In genomic region chr4:77959566-77960338, GRCh38 we compare ENCODE assay signal across 8 cellular contexts.
DNase-seq lines count a peak whose midpoint lies in the region; ATAC-seq and TF ChIP-seq lines count a peak whose summit lies in the region.

No MANE protein-coding gene starts in this region.

- H3K27me3 ChIP-seq in OCI-LY1 (ENCODE audit: insufficient read depth, low read length), result no peaks in the 10 kb centered on the region
- H3K27me3 ChIP-seq in muscle layer of duodenum (ENCODE audit: low read depth, low read length), result no peaks in the 10 kb centered on the region

- no peaks in the 10 kb centered on the region for H3K9me3 Mint-ChIP-seq in activated T-cell treated with anti-CD3 and anti-CD28 coated beads, Interleukin-2, amount 50 U/mL, for 24 hours

- H3K36me3 Mint-ChIP-seq in activated T-cell treated with anti-CD3 and anti-CD28 coated beads, Interleukin-2, amount 50 U/mL, for 24 hours (ENCODE audit: low read depth), result peaks cover 8% of the 10 kb centered on the region

- no peak overlapping the region for H3K9ac ChIP-seq in OCI-LY1 (ENCODE audit: low read length)

- H3K4me2 ChIP-seq in OCI-LY1 (ENCODE audit: low read length), result no peak overlapping the region

- H3F3A ChIP-seq in OCI-LY1 (ENCODE audit: insufficient read depth, low read length), result no peaks in the 10 kb centered on the region

- peaks cover 2% of the 10 kb centered on the region; the same call in 1 of the 2 replicates for H3K36me3 ChIP-seq in OCI-LY1 (ENCODE audit: insufficient read depth, low read length)
- peaks cover 0 to 2% of the 10 kb centered on the region in 2 donors for H3K36me3 ChIP-seq in muscle layer of duodenum (ENCODE audit: control insufficient read depth in 1 of 2, insufficient read depth in 2 of 2, low read length in 2 of 2)

- no peaks in the 10 kb centered on the region for H3K9me2 ChIP-seq in OCI-LY1 (ENCODE audit: low read depth, low read length)

- no peak overlapping the region for H3K4me3 ChIP-seq in OCI-LY1 (ENCODE audit: low read depth, low read length, poor library complexity, severe bottlenecking)
- peak overlapping the region; percentile 33 to 38 for H3K4me3 ChIP-seq in muscle layer of duodenum (ENCODE audit: low read depth in 1 of 2, low read length in 2 of 2)

- H4K20me1 ChIP-seq in OCI-LY1 (ENCODE audit: insufficient read depth, low read length), result no peaks in the 10 kb centered on the region

- DNase-seq in ELR (ENCODE audit: low read depth) (peak; percentile 64), HuH-7.5 (ENCODE audit: low spot score) (peak; percentile 6), dermis microvascular lymphatic vessel endothelial cell (ENCODE audit: low read depth in 2 of 2) (peak; percentile 54 to 65)
- DNase-seq in activated T-cell treated with anti-CD3 and anti-CD28 coated beads, Interleukin-2, amount 50 U/mL, for 24 hours, result no peak

- ATAC-seq in HG02970 (IDR thresholded peaks at IDR 0.05; ENCODE audit: low FRiP score, unreplicated experiment), result no peak
- no peak for ATAC-seq in GM19351 (IDR thresholded peaks at IDR 0.05; ENCODE audit: unreplicated experiment)

- no peak overlapping the region for H3K27ac ChIP-seq in OCI-LY1 (ENCODE audit: low read depth, low read length, poor library complexity, severe bottlenecking)
- H3K27ac ChIP-seq in muscle layer of duodenum (ENCODE audit: low read length), result no peak overlapping the region

- no peak overlapping the region for H3K4me3 Mint-ChIP-seq in activated T-cell treated with anti-CD3 and anti-CD28 coated beads, Interleukin-2, amount 50 U/mL, for 24 hours

- no peaks in the 10 kb centered on the region for H3K79me2 ChIP-seq in OCI-LY1 (ENCODE audit: insufficient read depth, low read length)

- no peak overlapping the region for H2AFZ ChIP-seq in OCI-LY1 (ENCODE audit: low read length)

- H3K9me3 ChIP-seq in OCI-LY1 (ENCODE audit: low read length) (no peaks in the 10 kb centered on the region), muscle layer of duodenum (ENCODE audit: control insufficient read depth in 1 of 2, low read length in 2 of 2) (no peaks in the 10 kb centered on the region)

- no peak overlapping the region for H3K27ac Mint-ChIP-seq in activated T-cell treated with anti-CD3 and anti-CD28 coated beads, Interleukin-2, amount 50 U/mL, for 24 hours

- peaks cover 17% of the 10 kb centered on the region for H3K4me1 Mint-ChIP-seq in activated T-cell treated with anti-CD3 and anti-CD28 coated beads, Interleukin-2, amount 50 U/mL, for 24 hours (ENCODE audit: low read depth)

- H3K4me1 ChIP-seq in OCI-LY1 (ENCODE audit: insufficient read depth, low read length, severe bottlenecking), result no peaks in the 10 kb centered on the region
- H3K4me1 ChIP-seq in muscle layer of duodenum (ENCODE audit: control insufficient read depth in 1 of 2, insufficient read depth in 2 of 2, low read length in 2 of 2), result no peaks in the 10 kb centered on the region

- H3K27me3 Mint-ChIP-seq in activated T-cell treated with anti-CD3 and anti-CD28 coated beads, Interleukin-2, amount 50 U/mL, for 24 hours, result no peaks in the 10 kb centered on the region

- peak; percentile 60 for TF ChIP-seq CTCF in OCI-LY1 (IDR thresholded peaks at IDR 0.05; ENCODE audit: low read length)
